Comparison of ENCODE assay signal across 11 cellular contexts in genomic region chr1:208219659-208220282, GRCh38. TPM values are rescaled to one million over a fixed set of nuclear protein-coding genes. Genes with fewer than 3 reads are reported as not detected.
DNase-seq lines count a peak whose midpoint lies in the region; ATAC-seq and TF ChIP-seq lines count a peak whose summit lies in the region.
"Had no signal": no experiment of that assay in that cellular context is flagged by ENCODE, and none has a peak within 500 bp of the region (broad histone marks: within the 10 kb centered on the region; RNA-seq: fewer than 3 reads in every experiment).

No MANE protein-coding gene starts in this region.

- DNase-seq in AG04450 (ENCODE audit: low read depth, low spot score): no peak
- DNase-seq in RPMI7951 (ENCODE audit: low read depth): peak; percentile 97
- peak; percentile 67 for DNase-seq in epidermal melanocyte (ENCODE audit: insufficient read length, low spot score)
- DNase-seq in stimulated activated naive CD8-positive, alpha-beta T cell treated with anti-CD3 and anti-CD28 coated beads, Interleukin-15, Interleukin-2, amounts not matched to agents 100 U/mL and 50 U/mL, for 24 hours: no peak
- DNase-seq: activated T-cell treated with anti-CD3 and anti-CD28 coated beads, Interleukin-2, amount 50 U/mL, for 1 hour; NCI-H2107 had no signal

- H3K9me3 ChIP-seq in AG04450 (ENCODE audit: control insufficient read depth, insufficient read depth, low read length) (peaks cover 4% of the 10 kb centered on the region; the same call in 1 of the 2 replicates), muscle layer of duodenum (ENCODE audit: control insufficient read depth in 1 of 2, low read length in 2 of 2) (no peaks in the 10 kb centered on the region)
- H3K9me3 ChIP-seq: BLaER1 treated with 17β-estradiol and CSF1 and Interleukin-3, amounts not matched to agents 10 nM and 100 nM had no signal

- POLR2A ChIA-PET in AG04450 (lab: Yijun Ruan, JAX): interaction anchor here (0.7 kb wide), 1 partner anchor 25 kb away, joined by 3 read pairs; no protein-coding TSS in a partner anchor

- H3K4me1 ChIP-seq in muscle layer of duodenum (ENCODE audit: control insufficient read depth in 1 of 2, insufficient read depth in 2 of 2, low read length in 2 of 2): peaks cover 13 to 49% of the 10 kb centered on the region in 2 donors

- TF ChIP-seq CTCF in AG04450 (IDR thresholded peaks at IDR 0.05; ENCODE audit: low read depth, low read length): no peak

- peaks cover 9 to 12% of the 10 kb centered on the region in 2 donors for H3K36me3 ChIP-seq in muscle layer of duodenum (ENCODE audit: control insufficient read depth in 1 of 2, insufficient read depth in 2 of 2, low read length in 2 of 2)
- H3K36me3 ChIP-seq: BLaER1 treated with 17β-estradiol and CSF1 and Interleukin-3, amounts not matched to agents 10 nM and 100 nM had no signal

- H3K4me3 ChIP-seq in AG04450 (ENCODE audit: low read depth, low read length) (no peak overlapping the region), muscle layer of duodenum (ENCODE audit: low read depth in 1 of 2, low read length in 2 of 2) (no peak overlapping the region)
- H3K4me3 ChIP-seq: BLaER1 treated with 17β-estradiol and CSF1 and Interleukin-3, amounts not matched to agents 10 nM and 100 nM had no signal

- no peak for ATAC-seq in GM21515 (IDR thresholded peaks at IDR 0.05; ENCODE audit: unreplicated experiment)
- ATAC-seq in stimulated activated naive CD8-positive, alpha-beta T cell treated with anti-CD3 and anti-CD28 coated beads, Interleukin-15, Interleukin-2, amounts not matched to agents 100 U/mL and 50 U/mL, for 24 hours: no peak
- ATAC-seq in GM18517 (IDR thresholded peaks at IDR 0.05; ENCODE audit: unreplicated experiment): no peak
- no peak for ATAC-seq in GM21723 (IDR thresholded peaks at IDR 0.05; ENCODE audit: unreplicated experiment)

- H3K27me3 ChIP-seq in AG04450 (ENCODE audit: control insufficient read depth, insufficient read depth, low read length): no peaks in the 10 kb centered on the region
- no peaks in the 10 kb centered on the region for H3K27me3 ChIP-seq in muscle layer of duodenum (ENCODE audit: low read depth, low read length)
- H3K27me3 ChIP-seq: BLaER1 treated with 17β-estradiol and CSF1 and Interleukin-3, amounts not matched to agents 10 nM and 100 nM had no signal

- peak overlapping the region; percentile 47 for H3K27ac ChIP-seq in AG04450 (ENCODE audit: low read depth, low read length)
- peak overlapping the region; percentile 67 for H3K27ac ChIP-seq in muscle layer of duodenum (ENCODE audit: low read length)
- H3K27ac ChIP-seq: BLaER1 treated with 17β-estradiol and CSF1 and Interleukin-3, amounts not matched to agents 10 nM and 100 nM had no signal

- CTCF ChIA-PET in AG04450 (lab: Charles Lee): interaction anchor here (0.9 to 2.6 kb wide), 2 partner anchors 25 to 198 kb away, joined by 3 to 12 read pairs; no protein-coding TSS in a partner anchor

RNA-seq across cellular contexts. Expression of gene PLXNA2, which starts 24.4 kb away (rescaled TPM):
- polyA plus RNA-seq in AG04450 (2011; rRNA removed): 0.10 and 0.16 TPM in 2 replicates
- 0.37 and 0.70 TPM in 2 replicates for polyA minus RNA-seq in AG04450 (2011; rRNA and poly(A)+ RNA removed)
- total RNA-seq in RPMI7951 (2014; rRNA removed; shearing (Covaris generic)): 7.0 and 9.4 TPM in 2 replicates

Comparison
In these comparisons a context has a peak if more than half of its experiments do, and no peak if none do; other contexts are left out.
1. DNase-seq: peak in RPMI7951 (single experiment) and epidermal melanocyte (single experiment); none in AG04450 (single experiment) and stimulated activated naive CD8-positive, alpha-beta T cell treated with anti-CD3 and anti-CD28 coated beads, Interleukin-15, Interleukin-2, amounts not matched to agents 100 U/mL and 50 U/mL, for 24 hours (single experiment).